Comparison of ENCODE assay signal across 1 cellular context in genomic region chr2:218270721-218271486, GRCh38.
TF ChIP-seq lines count a peak whose summit lies in the region.

No MANE protein-coding gene starts in this region.

TF ChIP-seq in HCT116, 20 proteins besides CTCF, POLR2A, EP300 and RAD21 (continued from another document):
- TF ChIP-seq EGR1 (IDR thresholded peaks at IDR 0.05; ENCODE audit: low read depth), result no peak
